In the genomic region with DNA sequence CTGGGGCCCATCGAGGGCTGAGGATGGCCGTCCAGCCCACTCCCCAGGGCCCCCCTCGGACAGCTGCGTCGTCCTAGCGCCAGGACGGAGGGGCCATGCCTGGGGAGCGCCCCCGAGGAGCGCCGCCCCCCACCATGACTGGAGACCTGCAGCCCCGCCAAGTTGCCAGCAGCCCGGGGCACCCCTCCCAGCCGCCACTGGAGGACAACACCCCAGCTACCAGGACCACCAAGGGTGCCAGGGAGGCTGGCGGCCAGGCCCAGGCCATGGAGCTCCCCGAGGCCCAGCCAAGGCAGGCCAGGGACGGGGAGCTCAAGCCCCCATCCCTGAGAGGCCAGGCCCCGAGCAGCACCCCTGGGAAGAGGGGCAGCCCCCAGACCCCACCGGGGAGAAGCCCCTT, we compare ENCODE assay signal across 15 cellular contexts. TPM values are rescaled to one million over a fixed set of nuclear protein-coding genes. Genes with fewer than 3 reads are reported as not detected.
DNase-seq lines count a peak whose midpoint lies in the region; ATAC-seq and TF ChIP-seq lines count a peak whose summit lies in the region.
"Had no signal": no experiment of that assay in that cellular context is flagged by ENCODE, and none has a peak within 500 bp of the region (broad histone marks: within the 10 kb centered on the region; RNA-seq: fewer than 3 reads in every experiment).

No MANE protein-coding gene starts in this region.

- intact Hi-C loops in gastrocnemius medialis (cut with DNase I; ENCODE audit: low total_unique reads), result no loop called here

- no peak for TF ChIP-seq POLR2A in gastrocnemius medialis (IDR thresholded peaks at IDR 0.05)

- POLR2A ChIA-PET in HEK293 (lab: Yijun Ruan, JAX) (no interaction called here), RWPE1 (lab: Yijun Ruan, JAX; ENCODE audit: low non-redundant PET) (no interaction called here)

- no peak overlapping the region for H3K27ac ChIP-seq in BLaER1 treated with 17β-estradiol and CSF1 and Interleukin-3, amounts not matched to agents 10 nM and 100 nM
- H3K27ac ChIP-seq in HEK293 (ENCODE audit: extremely low read depth, low read depth, low read length) (no peak overlapping the region), gastrocnemius medialis (no peak overlapping the region), RWPE1 (no peak overlapping the region)

- in situ Hi-C loops in gastrocnemius medialis (cut with MboI; ENCODE audit: low sequenced_read_pairs in 4 of 4), result loop anchor here in 1 of 4 donors (25.0 kb wide), 1 partner anchor 135 kb away; a partner anchor contains a TSS

- H3K9me3 ChIP-seq in BLaER1 treated with 17β-estradiol and CSF1 and Interleukin-3, amounts not matched to agents 10 nM and 100 nM (replicated peaks in 1 of 11), result no peaks in the 10 kb centered on the region
- H3K9me3 ChIP-seq in HEK293 (ENCODE audit: control insufficient read depth, insufficient read depth, low read depth, low read length) (no peaks in the 10 kb centered on the region), gastrocnemius medialis (no peaks in the 10 kb centered on the region)
- H3K9me3 ChIP-seq: BE2C, Caco-2 had no signal

- TF ChIP-seq CTCF in HEK293 (tag by site-specific recombination; IDR thresholded peaks at IDR 0.05) (no peak), gastrocnemius medialis (IDR thresholded peaks at IDR 0.05 in 4 of 5, conservative IDR thresholded peaks at IDR 0.05 in 1 of 5) (no peak), RWPE1 (conservative IDR thresholded peaks at IDR 0.05; ENCODE audit: low read depth) (no peak)

- H3K4me1 ChIP-seq in BLaER1 treated with 17β-estradiol and CSF1 and Interleukin-3, amounts not matched to agents 10 nM and 100 nM, result peaks cover 50 to 73% (median 60%) of the 10 kb centered on the region in 10 experiments
- no peaks in the 10 kb centered on the region for H3K4me1 ChIP-seq in HEK293 (ENCODE audit: control insufficient read depth, insufficient read depth, low read length)
- peaks cover 0 to 11% of the 10 kb centered on the region in 2 donors for H3K4me1 ChIP-seq in gastrocnemius medialis
- H3K4me1 ChIP-seq: BE2C had no signal

- DNase-seq in gastrocnemius medialis (no peak), RWPE1 (ENCODE audit: low spot score) (no peak)
- DNase-seq: 8988T; ACHN; BE2C; C1 segment of cervical spinal cord; Caco-2; Calu3; CD4-positive, alpha-beta memory T cell; CD4-positive, CD25-positive, alpha-beta regulatory T cell; DMS79 treated with DMSO at 0.1 percent for 48 hours; GF-D8 had no signal

- no peak for ATAC-seq in GM18517 (IDR thresholded peaks at IDR 0.05; ENCODE audit: unreplicated experiment)
- no peak for ATAC-seq in gastrocnemius medialis

- peak overlapping the region in 9 of 11 experiments; percentile 80 to 100 (median 98); a peak in 15 of 22 replicates for H3K4me2 ChIP-seq in BLaER1 treated with 17β-estradiol and CSF1 and Interleukin-3, amounts not matched to agents 10 nM and 100 nM

- H3K4me3 ChIP-seq in BLaER1 treated with 17β-estradiol and CSF1 and Interleukin-3, amounts not matched to agents 10 nM and 100 nM, result peak overlapping the region in 2 of 10 experiments; percentile 78 to 86; a peak in 1 of 20 replicates
- H3K4me3 ChIP-seq in HEK293 (ENCODE audit: low read depth, low read length), result no peak overlapping the region
- no peak overlapping the region for H3K4me3 ChIP-seq in gastrocnemius medialis

- peaks cover 29 to 75% (median 61%) of the 10 kb centered on the region in 11 experiments; a peak in 20 of 22 replicates for H4K20me1 ChIP-seq in BLaER1 treated with 17β-estradiol and CSF1 and Interleukin-3, amounts not matched to agents 10 nM and 100 nM

- peaks cover 5 to 70% (median 50%) of the 10 kb centered on the region in 11 experiments; a peak in 19 of 22 replicates for H3K27me3 ChIP-seq in BLaER1 treated with 17β-estradiol and CSF1 and Interleukin-3, amounts not matched to agents 10 nM and 100 nM
- peaks cover 23 to 35% (median 31%) of the 10 kb centered on the region in 3 donors for H3K27me3 ChIP-seq in gastrocnemius medialis
- H3K27me3 ChIP-seq: BE2C had no signal

- peaks cover 0 to 16% (median 0%) of the 10 kb centered on the region in 11 experiments; a peak in 3 of 22 replicates for H3K36me3 ChIP-seq in BLaER1 treated with 17β-estradiol and CSF1 and Interleukin-3, amounts not matched to agents 10 nM and 100 nM
- H3K36me3 ChIP-seq in HEK293 (ENCODE audit: control insufficient read depth in 2 of 2, insufficient read depth in 1 of 2, low read length in 2 of 2), result no peaks in the 10 kb centered on the region
- H3K36me3 ChIP-seq in gastrocnemius medialis, result no peaks in the 10 kb centered on the region
- H3K36me3 ChIP-seq: BE2C had no signal

- CTCF ChIA-PET in HEK293 (lab: Yijun Ruan, JAX) (interaction anchor here (1.2 kb wide), 1 partner anchor 10 kb away, joined by 6 read pairs; no protein-coding TSS in a partner anchor), RWPE1 (lab: Yijun Ruan, JAX) (interaction anchor here (0.6 to 0.7 kb wide), 4 partner anchors 56 to 729 kb away, joined by 3 read pairs; no protein-coding TSS in a partner anchor)

- H3K9ac ChIP-seq in BLaER1 treated with 17β-estradiol and CSF1 and Interleukin-3, amounts not matched to agents 10 nM and 100 nM, result peak overlapping the region in 5 of 11 experiments; percentile 23 to 98 (median 43); a peak in 6 of 22 replicates

TF ChIP-seq in HEK293, 187 proteins besides CTCF, POLR2A, EP300 and RAD21:
- TF ChIP-seq, protein P1, sequence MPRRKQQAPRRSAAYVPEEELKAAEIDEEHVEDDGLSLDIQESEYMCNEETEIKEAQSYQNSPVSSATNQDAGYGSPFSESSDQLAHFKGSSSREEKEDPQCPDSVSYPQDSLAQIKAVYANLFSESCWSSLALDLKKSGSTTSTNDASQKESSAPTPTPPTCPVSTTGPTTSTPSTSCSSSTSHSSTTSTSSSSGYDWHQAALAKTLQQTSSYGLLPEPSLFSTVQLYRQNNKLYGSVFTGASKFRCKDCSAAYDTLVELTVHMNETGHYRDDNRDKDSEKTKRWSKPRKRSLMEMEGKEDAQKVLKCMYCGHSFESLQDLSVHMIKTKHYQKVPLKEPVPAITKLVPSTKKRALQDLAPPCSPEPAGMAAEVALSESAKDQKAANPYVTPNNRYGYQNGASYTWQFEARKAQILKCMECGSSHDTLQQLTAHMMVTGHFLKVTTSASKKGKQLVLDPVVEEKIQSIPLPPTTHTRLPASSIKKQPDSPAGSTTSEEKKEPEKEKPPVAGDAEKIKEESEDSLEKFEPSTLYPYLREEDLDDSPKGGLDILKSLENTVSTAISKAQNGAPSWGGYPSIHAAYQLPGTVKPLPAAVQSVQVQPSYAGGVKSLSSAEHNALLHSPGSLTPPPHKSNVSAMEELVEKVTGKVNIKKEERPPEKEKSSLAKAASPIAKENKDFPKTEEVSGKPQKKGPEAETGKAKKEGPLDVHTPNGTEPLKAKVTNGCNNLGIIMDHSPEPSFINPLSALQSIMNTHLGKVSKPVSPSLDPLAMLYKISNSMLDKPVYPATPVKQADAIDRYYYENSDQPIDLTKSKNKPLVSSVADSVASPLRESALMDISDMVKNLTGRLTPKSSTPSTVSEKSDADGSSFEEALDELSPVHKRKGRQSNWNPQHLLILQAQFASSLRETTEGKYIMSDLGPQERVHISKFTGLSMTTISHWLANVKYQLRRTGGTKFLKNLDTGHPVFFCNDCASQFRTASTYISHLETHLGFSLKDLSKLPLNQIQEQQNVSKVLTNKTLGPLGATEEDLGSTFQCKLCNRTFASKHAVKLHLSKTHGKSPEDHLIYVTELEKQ (tag by site-specific recombination; IDR thresholded peaks at IDR 0.05; ENCODE audit: borderline replicate concordance), result no peak
- TF ChIP-seq, protein P2, sequence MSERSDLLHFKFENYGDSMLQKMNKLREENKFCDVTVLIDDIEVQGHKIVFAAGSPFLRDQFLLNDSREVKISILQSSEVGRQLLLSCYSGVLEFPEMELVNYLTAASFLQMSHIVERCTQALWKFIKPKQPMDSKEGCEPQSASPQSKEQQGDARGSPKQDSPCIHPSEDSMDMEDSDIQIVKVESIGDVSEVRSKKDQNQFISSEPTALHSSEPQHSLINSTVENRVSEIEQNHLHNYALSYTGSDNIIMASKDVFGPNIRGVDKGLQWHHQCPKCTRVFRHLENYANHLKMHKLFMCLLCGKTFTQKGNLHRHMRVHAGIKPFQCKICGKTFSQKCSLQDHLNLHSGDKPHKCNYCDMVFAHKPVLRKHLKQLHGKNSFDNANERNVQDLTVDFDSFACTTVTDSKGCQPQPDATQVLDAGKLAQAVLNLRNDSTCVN (tag by site-specific recombination; optimal IDR thresholded peaks at IDR 0.05), result no peak
- TF ChIP-seq ZNF138 (tag by site-specific recombination; IDR thresholded peaks at IDR 0.05; ENCODE audit: borderline replicate concordance), result no peak
- peak; percentile 19; the same call in 1 of the 2 replicates for TF ChIP-seq GLIS2 (tag by site-specific recombination; IDR thresholded peaks at IDR 0.05)
- no peak for TF ChIP-seq OVOL3 (tag by site-specific recombination; IDR thresholded peaks at IDR 0.05)

RNA-seq across cellular contexts. Expression of a gene that starts 25.7 kb away (rescaled TPM):
- total RNA-seq in gastrocnemius medialis, result under 1 TPM; 0.31 to 0.71 (median 0.56) TPM

RNA-seq across cellular contexts. Expression of a gene that starts 44.6 kb away (rescaled TPM):
- total RNA-seq in gastrocnemius medialis, result under 1 TPM; 0.03 to 0.16 (median 0.07) TPM
